1 cellular context compared by ENCODE assay signal in genomic region chr19:16654151-16654550, GRCh38.
TF ChIP-seq lines count a peak whose summit lies in the region.

No MANE protein-coding gene starts in this region.

TF ChIP-seq in endothelial cell of umbilical vein, 7 proteins besides CTCF, POLR2A, EP300 and RAD21:
- no peak for TF ChIP-seq POLR2AphosphoS5 (IDR thresholded peaks at IDR 0.05; ENCODE audit: insufficient read depth, low read depth, low read length)
- peak; percentile 29 for TF ChIP-seq MAX (IDR thresholded peaks at IDR 0.05; ENCODE audit: insufficient read depth, insufficient read length)
